In the genomic region with DNA sequence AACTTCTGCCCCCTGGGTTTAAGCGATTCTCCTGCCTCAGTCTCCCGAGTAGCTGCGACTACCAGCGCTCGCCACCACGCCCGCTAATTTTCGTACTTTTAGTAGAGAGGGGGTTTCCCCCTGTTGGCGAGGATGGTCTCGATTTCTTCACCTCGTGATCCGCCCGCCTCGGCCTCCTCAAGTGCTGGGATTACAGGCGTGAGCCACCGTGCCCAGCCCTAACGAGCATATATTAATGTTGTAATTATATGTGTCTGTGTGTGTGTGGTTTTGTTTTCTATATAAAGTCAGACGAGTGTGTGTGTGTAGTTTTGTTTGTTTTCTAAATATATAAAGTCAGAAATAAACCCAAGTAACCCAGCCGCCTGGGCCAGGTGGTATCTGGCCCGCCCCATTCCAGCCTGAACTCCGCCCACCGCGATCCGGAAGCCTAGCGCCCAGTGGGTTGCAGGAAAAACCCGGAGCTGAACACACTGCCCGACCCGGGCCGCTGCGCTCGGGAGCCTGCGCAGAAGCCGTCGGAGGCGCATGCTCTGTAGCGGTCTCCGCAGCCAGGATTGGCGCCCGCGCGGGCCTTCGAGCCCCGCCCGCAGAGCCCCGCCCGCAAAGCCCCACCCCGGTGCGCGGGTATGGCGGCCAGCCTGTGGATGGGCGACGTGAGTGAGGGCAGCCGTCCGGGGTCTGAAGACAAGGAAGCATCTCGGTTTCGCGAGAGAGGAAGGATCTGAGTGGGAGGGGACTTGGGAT, we compare ENCODE assay signal across 1 cellular context.
A peak's percentile ranks its signal among the peaks of the same experiment; 100 is the strongest.
TF ChIP-seq lines count a peak whose summit lies in the region.

TRNAU1AP (plus strand) TSS at position 604 of the 747 bp plus-strand sequence; CDS start at position 630, 26 bp downstream.

TF ChIP-seq in K562, 482 proteins besides CTCF, POLR2A, EP300 and RAD21 (continued from another document and continues in another):
- TF ChIP-seq ZBTB40 (IDR thresholded peaks at IDR 0.05) = peak; percentile 3; the same call in 1 of the 2 replicates
- no peak for TF ChIP-seq ZBTB40 (CRISPR knock-in tag; IDR thresholded peaks at IDR 0.05)
- TF ChIP-seq U2AF1 (optimal IDR thresholded peaks at IDR 0.05; ENCODE audit: low read depth, low read length) = peak; percentile 78
- no peak for TF ChIP-seq NELFE (IDR thresholded peaks at IDR 0.05; ENCODE audit: insufficient read depth, insufficient read length)
- peak; percentile 82; the same call in 1 of the 2 replicates for TF ChIP-seq ZNF644 (tag; IDR thresholded peaks at IDR 0.05; ENCODE audit: low read depth)
- TF ChIP-seq, protein P1, sequence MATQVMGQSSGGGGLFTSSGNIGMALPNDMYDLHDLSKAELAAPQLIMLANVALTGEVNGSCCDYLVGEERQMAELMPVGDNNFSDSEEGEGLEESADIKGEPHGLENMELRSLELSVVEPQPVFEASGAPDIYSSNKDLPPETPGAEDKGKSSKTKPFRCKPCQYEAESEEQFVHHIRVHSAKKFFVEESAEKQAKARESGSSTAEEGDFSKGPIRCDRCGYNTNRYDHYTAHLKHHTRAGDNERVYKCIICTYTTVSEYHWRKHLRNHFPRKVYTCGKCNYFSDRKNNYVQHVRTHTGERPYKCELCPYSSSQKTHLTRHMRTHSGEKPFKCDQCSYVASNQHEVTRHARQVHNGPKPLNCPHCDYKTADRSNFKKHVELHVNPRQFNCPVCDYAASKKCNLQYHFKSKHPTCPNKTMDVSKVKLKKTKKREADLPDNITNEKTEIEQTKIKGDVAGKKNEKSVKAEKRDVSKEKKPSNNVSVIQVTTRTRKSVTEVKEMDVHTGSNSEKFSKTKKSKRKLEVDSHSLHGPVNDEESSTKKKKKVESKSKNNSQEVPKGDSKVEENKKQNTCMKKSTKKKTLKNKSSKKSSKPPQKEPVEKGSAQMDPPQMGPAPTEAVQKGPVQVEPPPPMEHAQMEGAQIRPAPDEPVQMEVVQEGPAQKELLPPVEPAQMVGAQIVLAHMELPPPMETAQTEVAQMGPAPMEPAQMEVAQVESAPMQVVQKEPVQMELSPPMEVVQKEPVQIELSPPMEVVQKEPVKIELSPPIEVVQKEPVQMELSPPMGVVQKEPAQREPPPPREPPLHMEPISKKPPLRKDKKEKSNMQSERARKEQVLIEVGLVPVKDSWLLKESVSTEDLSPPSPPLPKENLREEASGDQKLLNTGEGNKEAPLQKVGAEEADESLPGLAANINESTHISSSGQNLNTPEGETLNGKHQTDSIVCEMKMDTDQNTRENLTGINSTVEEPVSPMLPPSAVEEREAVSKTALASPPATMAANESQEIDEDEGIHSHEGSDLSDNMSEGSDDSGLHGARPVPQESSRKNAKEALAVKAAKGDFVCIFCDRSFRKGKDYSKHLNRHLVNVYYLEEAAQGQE (CRISPR knock-in tag; IDR thresholded peaks at IDR 0.05; ENCODE audit: low read depth) = 0 out of 2 replicates have a peak, but pooled peaks have one; percentile 36
- peak; percentile 61; the same call in 1 of the 2 replicates for TF ChIP-seq PTTG1 (tag; IDR thresholded peaks at IDR 0.05; ENCODE audit: low read depth)
- TF ChIP-seq NUFIP1 (IDR thresholded peaks at IDR 0.05; ENCODE audit: partially characterized antibody) = no peak
- TF ChIP-seq, protein P2, sequence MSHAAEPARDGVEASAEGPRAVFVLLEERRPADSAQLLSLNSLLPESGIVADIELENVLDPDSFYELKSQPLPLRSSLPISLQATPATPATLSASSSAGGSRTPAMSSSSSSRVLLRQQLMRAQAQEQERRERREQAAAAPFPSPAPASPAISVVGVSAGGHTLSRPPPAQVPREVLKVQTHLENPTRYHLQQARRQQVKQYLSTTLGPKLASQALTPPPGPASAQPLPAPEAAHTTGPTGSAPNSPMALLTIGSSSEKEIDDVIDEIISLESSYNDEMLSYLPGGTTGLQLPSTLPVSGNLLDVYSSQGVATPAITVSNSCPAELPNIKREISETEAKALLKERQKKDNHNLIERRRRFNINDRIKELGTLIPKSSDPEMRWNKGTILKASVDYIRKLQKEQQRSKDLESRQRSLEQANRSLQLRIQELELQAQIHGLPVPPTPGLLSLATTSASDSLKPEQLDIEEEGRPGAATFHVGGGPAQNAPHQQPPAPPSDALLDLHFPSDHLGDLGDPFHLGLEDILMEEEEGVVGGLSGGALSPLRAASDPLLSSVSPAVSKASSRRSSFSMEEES (CRISPR knock-in tag; IDR thresholded peaks at IDR 0.05) = peak; percentile 29
- TF ChIP-seq GABPA (tag; conservative IDR thresholded peaks at IDR 0.05; ENCODE audit: low read depth) = peak; percentile 55
- TF ChIP-seq ZNF124 (CRISPR knock-in tag; IDR thresholded peaks at IDR 0.05) = no peak
- TF ChIP-seq, protein P3, sequence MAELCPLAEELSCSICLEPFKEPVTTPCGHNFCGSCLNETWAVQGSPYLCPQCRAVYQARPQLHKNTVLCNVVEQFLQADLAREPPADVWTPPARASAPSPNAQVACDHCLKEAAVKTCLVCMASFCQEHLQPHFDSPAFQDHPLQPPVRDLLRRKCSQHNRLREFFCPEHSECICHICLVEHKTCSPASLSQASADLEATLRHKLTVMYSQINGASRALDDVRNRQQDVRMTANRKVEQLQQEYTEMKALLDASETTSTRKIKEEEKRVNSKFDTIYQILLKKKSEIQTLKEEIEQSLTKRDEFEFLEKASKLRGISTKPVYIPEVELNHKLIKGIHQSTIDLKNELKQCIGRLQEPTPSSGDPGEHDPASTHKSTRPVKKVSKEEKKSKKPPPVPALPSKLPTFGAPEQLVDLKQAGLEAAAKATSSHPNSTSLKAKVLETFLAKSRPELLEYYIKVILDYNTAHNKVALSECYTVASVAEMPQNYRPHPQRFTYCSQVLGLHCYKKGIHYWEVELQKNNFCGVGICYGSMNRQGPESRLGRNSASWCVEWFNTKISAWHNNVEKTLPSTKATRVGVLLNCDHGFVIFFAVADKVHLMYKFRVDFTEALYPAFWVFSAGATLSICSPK (IDR thresholded peaks at IDR 0.05; ENCODE audit: borderline replicate concordance) = no peak
- TF ChIP-seq NFIC (IDR thresholded peaks at IDR 0.05) = peak; percentile 42; the same call in 1 of the 2 replicates
- TF ChIP-seq SRSF7 (optimal IDR thresholded peaks at IDR 0.05; ENCODE audit: low read depth, low read length) = no peak
- TF ChIP-seq, protein P4, sequence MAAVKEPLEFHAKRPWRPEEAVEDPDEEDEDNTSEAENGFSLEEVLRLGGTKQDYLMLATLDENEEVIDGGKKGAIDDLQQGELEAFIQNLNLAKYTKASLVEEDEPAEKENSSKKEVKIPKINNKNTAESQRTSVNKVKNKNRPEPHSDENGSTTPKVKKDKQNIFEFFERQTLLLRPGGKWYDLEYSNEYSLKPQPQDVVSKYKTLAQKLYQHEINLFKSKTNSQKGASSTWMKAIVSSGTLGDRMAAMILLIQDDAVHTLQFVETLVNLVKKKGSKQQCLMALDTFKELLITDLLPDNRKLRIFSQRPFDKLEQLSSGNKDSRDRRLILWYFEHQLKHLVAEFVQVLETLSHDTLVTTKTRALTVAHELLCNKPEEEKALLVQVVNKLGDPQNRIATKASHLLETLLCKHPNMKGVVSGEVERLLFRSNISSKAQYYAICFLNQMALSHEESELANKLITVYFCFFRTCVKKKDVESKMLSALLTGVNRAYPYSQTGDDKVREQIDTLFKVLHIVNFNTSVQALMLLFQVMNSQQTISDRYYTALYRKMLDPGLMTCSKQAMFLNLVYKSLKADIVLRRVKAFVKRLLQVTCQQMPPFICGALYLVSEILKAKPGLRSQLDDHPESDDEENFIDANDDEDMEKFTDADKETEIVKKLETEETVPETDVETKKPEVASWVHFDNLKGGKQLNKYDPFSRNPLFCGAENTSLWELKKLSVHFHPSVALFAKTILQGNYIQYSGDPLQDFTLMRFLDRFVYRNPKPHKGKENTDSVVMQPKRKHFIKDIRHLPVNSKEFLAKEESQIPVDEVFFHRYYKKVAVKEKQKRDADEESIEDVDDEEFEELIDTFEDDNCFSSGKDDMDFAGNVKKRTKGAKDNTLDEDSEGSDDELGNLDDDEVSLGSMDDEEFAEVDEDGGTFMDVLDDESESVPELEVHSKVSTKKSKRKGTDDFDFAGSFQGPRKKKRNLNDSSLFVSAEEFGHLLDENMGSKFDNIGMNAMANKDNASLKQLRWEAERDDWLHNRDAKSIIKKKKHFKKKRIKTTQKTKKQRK (IDR thresholded peaks at IDR 0.05; ENCODE audit: borderline replicate concordance, low read depth, low read length) = no peak
- TF ChIP-seq EHMT2 (IDR thresholded peaks at IDR 0.05) = no peak
- peak in 1 of 2 experiments; percentile 73; a peak in 2 of 4 replicates for TF ChIP-seq TBL1XR1 (IDR thresholded peaks at IDR 0.05; ENCODE audit: low read length in 2 of 2)
- TF ChIP-seq, protein P5, sequence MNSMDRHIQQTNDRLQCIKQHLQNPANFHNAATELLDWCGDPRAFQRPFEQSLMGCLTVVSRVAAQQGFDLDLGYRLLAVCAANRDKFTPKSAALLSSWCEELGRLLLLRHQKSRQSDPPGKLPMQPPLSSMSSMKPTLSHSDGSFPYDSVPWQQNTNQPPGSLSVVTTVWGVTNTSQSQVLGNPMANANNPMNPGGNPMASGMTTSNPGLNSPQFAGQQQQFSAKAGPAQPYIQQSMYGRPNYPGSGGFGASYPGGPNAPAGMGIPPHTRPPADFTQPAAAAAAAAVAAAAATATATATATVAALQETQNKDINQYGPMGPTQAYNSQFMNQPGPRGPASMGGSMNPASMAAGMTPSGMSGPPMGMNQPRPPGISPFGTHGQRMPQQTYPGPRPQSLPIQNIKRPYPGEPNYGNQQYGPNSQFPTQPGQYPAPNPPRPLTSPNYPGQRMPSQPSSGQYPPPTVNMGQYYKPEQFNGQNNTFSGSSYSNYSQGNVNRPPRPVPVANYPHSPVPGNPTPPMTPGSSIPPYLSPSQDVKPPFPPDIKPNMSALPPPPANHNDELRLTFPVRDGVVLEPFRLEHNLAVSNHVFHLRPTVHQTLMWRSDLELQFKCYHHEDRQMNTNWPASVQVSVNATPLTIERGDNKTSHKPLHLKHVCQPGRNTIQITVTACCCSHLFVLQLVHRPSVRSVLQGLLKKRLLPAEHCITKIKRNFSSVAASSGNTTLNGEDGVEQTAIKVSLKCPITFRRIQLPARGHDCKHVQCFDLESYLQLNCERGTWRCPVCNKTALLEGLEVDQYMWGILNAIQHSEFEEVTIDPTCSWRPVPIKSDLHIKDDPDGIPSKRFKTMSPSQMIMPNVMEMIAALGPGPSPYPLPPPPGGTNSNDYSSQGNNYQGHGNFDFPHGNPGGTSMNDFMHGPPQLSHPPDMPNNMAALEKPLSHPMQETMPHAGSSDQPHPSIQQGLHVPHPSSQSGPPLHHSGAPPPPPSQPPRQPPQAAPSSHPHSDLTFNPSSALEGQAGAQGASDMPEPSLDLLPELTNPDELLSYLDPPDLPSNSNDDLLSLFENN (IDR thresholded peaks at IDR 0.05; ENCODE audit: low read depth in 2 of 2, low read length in 2 of 2) = no peak
- peak; percentile 96 for TF ChIP-seq CCNT2 (IDR thresholded peaks at IDR 0.05; ENCODE audit: borderline replicate concordance, extremely low read depth, insufficient read length, low read depth, low read length)
- TF ChIP-seq HES1 (IDR thresholded peaks at IDR 0.05; ENCODE audit: low read depth) = no peak
- no peak for TF ChIP-seq NFIX (CRISPR knock-in tag; IDR thresholded peaks at IDR 0.05; ENCODE audit: low read depth)
- TF ChIP-seq SNIP1 (IDR thresholded peaks at IDR 0.05; ENCODE audit: low read depth) = no peak
- TF ChIP-seq TAL1 (IDR thresholded peaks at IDR 0.05) = peak; percentile 23; the same call in 1 of the 2 replicates
- TF ChIP-seq KDM4B (IDR thresholded peaks at IDR 0.05; ENCODE audit: borderline replicate concordance in 2 of 2, low read depth in 1 of 2) = peak in 1 of 2 experiments; percentile 95; a peak in 2 of 4 replicates
